Comparison of ENCODE assay signal across 15 cellular contexts in the genomic region with DNA sequence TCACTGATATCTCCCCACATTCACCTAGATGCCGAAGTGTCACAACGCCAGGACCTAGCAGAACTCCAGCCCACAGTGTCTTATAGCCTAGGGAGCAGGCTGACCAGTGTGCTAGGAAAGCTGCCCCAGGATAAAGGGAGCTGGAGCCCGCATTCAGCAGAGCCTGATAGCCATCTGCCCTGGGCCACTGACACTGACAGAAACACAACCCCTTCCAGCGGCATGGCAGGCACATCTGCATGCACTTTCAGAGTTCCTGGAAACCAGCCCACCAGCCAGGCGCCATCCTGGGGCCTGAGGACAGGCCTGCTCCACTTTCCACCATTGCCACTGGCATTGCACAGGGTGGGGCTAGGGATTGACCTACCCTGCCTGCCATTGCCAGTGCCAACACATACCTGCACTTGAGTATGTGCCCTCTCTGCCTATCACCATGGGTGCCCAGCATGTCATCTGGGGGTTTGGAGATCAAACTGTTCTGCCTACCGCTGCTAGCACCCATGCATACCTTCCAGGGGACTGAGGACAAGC.
A peak's percentile ranks its signal among the peaks of the same experiment; 100 is the strongest.
DNase-seq lines count a peak whose midpoint lies in the region; ATAC-seq and TF ChIP-seq lines count a peak whose summit lies in the region.
"Had no signal": no experiment of that assay in that cellular context is flagged by ENCODE, and none has a peak within 500 bp of the region (broad histone marks: within the 10 kb centered on the region; RNA-seq: fewer than 3 reads in every experiment).

No MANE protein-coding gene starts in this region.

- DNase-seq in AG20443 (ENCODE audit: low spot score): peak; percentile 2
- peak; percentile 22 for DNase-seq in SK-N-DZ (ENCODE audit: low spot score)
- DNase-seq in lower lobe of right lung: no peak
- no peak for DNase-seq in stimulated activated effector memory CD8-positive, alpha-beta T cell treated with anti-CD3 and anti-CD28 coated beads, Interleukin-12 subunit alpha, Interleukin-12 subunit beta, amount 100 ng/mL, for 72 hours (ENCODE audit: low spot score in 2 of 2)
- no peak for DNase-seq in sciatic nerve (ENCODE audit: low spot score)
- no peak for DNase-seq in H7
- DNase-seq in activated CD4-positive, alpha-beta memory T cell treated with anti-CD3 and anti-CD28 coated beads for 36 hours: no peak
- DNase-seq: Caco-2; CD8-positive, alpha-beta memory T cell; DND-41; GDM1; GOT3 had no signal

- no peaks in the 10 kb centered on the region for H3K36me3 Mint-ChIP-seq in stimulated activated effector memory CD8-positive, alpha-beta T cell treated with anti-CD3 and anti-CD28 coated beads, Interleukin-12 subunit alpha, Interleukin-12 subunit beta, amount 100 ng/mL, for 72 hours
- no peaks in the 10 kb centered on the region for H3K36me3 Mint-ChIP-seq in activated CD4-positive, alpha-beta memory T cell treated with anti-CD3 and anti-CD28 coated beads for 36 hours
- H3K36me3 Mint-ChIP-seq: CD14-positive monocyte; CD8-positive, alpha-beta memory T cell had no signal

- no peak overlapping the region for H3K4me3 Mint-ChIP-seq in stimulated activated effector memory CD8-positive, alpha-beta T cell treated with anti-CD3 and anti-CD28 coated beads, Interleukin-12 subunit alpha, Interleukin-12 subunit beta, amount 100 ng/mL, for 72 hours
- no peak overlapping the region for H3K4me3 Mint-ChIP-seq in activated CD4-positive, alpha-beta memory T cell treated with anti-CD3 and anti-CD28 coated beads for 36 hours
- H3K4me3 Mint-ChIP-seq: CD14-positive monocyte; CD8-positive, alpha-beta memory T cell had no signal

- POLR2A ChIA-PET in activated CD4-positive, alpha-beta memory T cell treated with anti-CD3 and anti-CD28 coated beads for 36 hours (lab: Charles Lee): no interaction called here

- ATAC-seq in lower lobe of right lung (peak; percentile 9 to 45), sciatic nerve (no peak)
- peak; percentile 11 for ATAC-seq in stimulated activated effector memory CD8-positive, alpha-beta T cell treated with anti-CD3 and anti-CD28 coated beads, Interleukin-12 subunit alpha, Interleukin-12 subunit beta, amount 100 ng/mL, for 72 hours

- CTCF ChIA-PET in activated CD4-positive, alpha-beta memory T cell treated with anti-CD3 and anti-CD28 coated beads for 36 hours (lab: Charles Lee): no interaction called here

- no peaks in the 10 kb centered on the region for H3K9me3 ChIP-seq in lower lobe of right lung
- H3K9me3 ChIP-seq: Caco-2, HAP-1 had no signal

- H3K27me3 Mint-ChIP-seq in activated CD4-positive, alpha-beta memory T cell treated with anti-CD3 and anti-CD28 coated beads for 36 hours: no peaks in the 10 kb centered on the region
- H3K27me3 Mint-ChIP-seq: CD8-positive, alpha-beta memory T cell had no signal

- no peaks in the 10 kb centered on the region for H3K4me1 Mint-ChIP-seq in stimulated activated effector memory CD8-positive, alpha-beta T cell treated with anti-CD3 and anti-CD28 coated beads, Interleukin-12 subunit alpha, Interleukin-12 subunit beta, amount 100 ng/mL, for 72 hours
- H3K4me1 Mint-ChIP-seq in activated CD4-positive, alpha-beta memory T cell treated with anti-CD3 and anti-CD28 coated beads for 36 hours (ENCODE audit: low read depth): no peaks in the 10 kb centered on the region
- H3K4me1 Mint-ChIP-seq: CD14-positive monocyte; CD8-positive, alpha-beta memory T cell had no signal

- H3K27ac Mint-ChIP-seq in stimulated activated effector memory CD8-positive, alpha-beta T cell treated with anti-CD3 and anti-CD28 coated beads, Interleukin-12 subunit alpha, Interleukin-12 subunit beta, amount 100 ng/mL, for 72 hours: no peak overlapping the region
- H3K27ac Mint-ChIP-seq in activated CD4-positive, alpha-beta memory T cell treated with anti-CD3 and anti-CD28 coated beads for 36 hours: no peak overlapping the region
- H3K27ac Mint-ChIP-seq: CD8-positive, alpha-beta memory T cell had no signal

- H3K36me3 ChIP-seq in lower lobe of right lung (no peaks in the 10 kb centered on the region), H7 (replicated peaks; ENCODE audit: control insufficient read depth, insufficient read depth, low read length) (no peaks in the 10 kb centered on the region)
- H3K36me3 ChIP-seq: HAP-1 had no signal

- no peaks in the 10 kb centered on the region for H3K4me1 ChIP-seq in lower lobe of right lung
- H3K4me1 ChIP-seq: Caco-2, HAP-1 had no signal

- intact Hi-C loops in lower lobe of right lung (cut with DNase I): no loop called here
- intact Hi-C loops in sciatic nerve (cut with DNase I): no loop called here
- intact Hi-C loops in activated CD4-positive, alpha-beta memory T cell treated with anti-CD3 and anti-CD28 coated beads for 36 hours (cut with micrococcal nuclease): no loop called here

- H3K27ac ChIP-seq in lower lobe of right lung: no peak overlapping the region
- H3K27ac ChIP-seq: HL-60 had no signal

- H3K27me3 ChIP-seq in lower lobe of right lung (ENCODE audit: low read depth) (no peaks in the 10 kb centered on the region), H7 (ENCODE audit: control insufficient read depth, insufficient read depth, low read length) (no peaks in the 10 kb centered on the region)

- no peak for TF ChIP-seq CTCF in lower lobe of right lung (IDR thresholded peaks at IDR 0.05)

- H3K9me3 Mint-ChIP-seq in stimulated activated effector memory CD8-positive, alpha-beta T cell treated with anti-CD3 and anti-CD28 coated beads, Interleukin-12 subunit alpha, Interleukin-12 subunit beta, amount 100 ng/mL, for 72 hours: peaks cover 23% of the 10 kb centered on the region
- peaks cover 19% of the 10 kb centered on the region for H3K9me3 Mint-ChIP-seq in activated CD4-positive, alpha-beta memory T cell treated with anti-CD3 and anti-CD28 coated beads for 36 hours

- H3K4me3 ChIP-seq in lower lobe of right lung (no peak overlapping the region), H7 (ENCODE audit: insufficient read depth, low read depth, low read length) (no peak overlapping the region)
- H3K4me3 ChIP-seq: HAP-1 had no signal

Comparison
In these comparisons a context has a peak if more than half of its experiments do, and no peak if none do; other contexts are left out.
1. DNase-seq: peak in AG20443 (single experiment) and SK-N-DZ (single experiment); none in lower lobe of right lung (single experiment), stimulated activated effector memory CD8-positive, alpha-beta T cell treated with anti-CD3 and anti-CD28 coated beads, Interleukin-12 subunit alpha, Interleukin-12 subunit beta, amount 100 ng/mL, for 72 hours (0 of 2), sciatic nerve (single experiment), H7 (single experiment) and activated CD4-positive, alpha-beta memory T cell treated with anti-CD3 and anti-CD28 coated beads for 36 hours (single experiment).